35 cellular contexts compared by ENCODE assay signal in the genomic region with DNA sequence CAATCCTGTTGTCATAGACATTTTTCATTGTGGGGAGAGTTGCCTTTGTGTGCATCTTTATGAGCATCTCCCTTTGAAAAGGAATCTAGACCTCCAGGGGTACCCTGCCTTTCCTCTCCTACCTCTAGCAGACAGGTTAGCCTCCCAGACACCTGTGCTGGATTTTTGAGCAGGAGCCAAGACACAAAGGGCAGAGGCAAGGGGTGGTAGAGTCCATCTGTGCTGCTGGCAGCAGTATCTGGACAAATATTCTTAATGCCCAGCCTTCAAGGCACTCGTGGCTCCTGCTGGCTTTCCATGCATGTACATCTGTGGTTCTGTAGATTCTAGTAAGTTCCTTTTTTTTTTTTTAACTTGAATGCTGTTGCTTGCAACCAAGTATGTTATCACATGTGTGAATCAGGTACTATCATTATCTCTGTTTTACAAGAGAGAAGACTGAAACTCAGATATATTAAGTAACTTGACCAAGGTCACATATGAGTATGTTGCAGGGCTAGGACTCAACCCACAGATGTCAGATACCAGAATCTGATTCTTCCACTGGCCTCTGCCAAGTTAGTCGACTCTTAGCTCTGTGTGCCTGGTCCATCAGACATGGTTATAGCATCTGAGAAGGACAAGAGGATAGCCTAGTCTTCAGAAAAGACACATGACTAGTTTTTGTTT. TPM values are rescaled to one million over a fixed set of nuclear protein-coding genes. Genes with fewer than 3 reads are reported as not detected.
DNase-seq lines count a peak whose midpoint lies in the region; ATAC-seq, FAIRE-seq and TF ChIP-seq lines count a peak whose summit lies in the region.
"Had no signal": no experiment of that assay in that cellular context is flagged by ENCODE, and none has a peak within 500 bp of the region (broad histone marks: within the 10 kb centered on the region; RNA-seq: fewer than 3 reads in every experiment).

No MANE protein-coding gene starts in this region.

- FAIRE-seq in kidney (lab: Jason Lieb, UNC): no peak
- FAIRE-seq: GM19239 had no signal

- no peak for TF ChIP-seq EP300 in tibial nerve (IDR thresholded peaks at IDR 0.05)

- no peaks in the 10 kb centered on the region for H3K27me3 ChIP-seq in tibial nerve
- H3K27me3 ChIP-seq: BLaER1 treated with 17β-estradiol and CSF1 and Interleukin-3, amounts not matched to agents 10 nM and 100 nM; body of pancreas; gastroesophageal sphincter; hepatocyte; right atrium auricular region; SJCRH30; upper lobe of right lung had no signal

- no peak overlapping the region for H3K9ac ChIP-seq in kidney (ENCODE audit: low read length in 2 of 2)
- H3K9ac ChIP-seq: BLaER1 treated with 17β-estradiol and CSF1 and Interleukin-3, amounts not matched to agents 10 nM and 100 nM; GM23248; parathyroid adenoma had no signal

- H3K27ac ChIP-seq in tibial nerve: no peak overlapping the region
- H3K27ac ChIP-seq in kidney (ENCODE audit: low read depth in 2 of 2, low read length in 2 of 2): no peak overlapping the region
- H3K27ac ChIP-seq: BLaER1 treated with 17β-estradiol and CSF1 and Interleukin-3, amounts not matched to agents 10 nM and 100 nM; body of pancreas; dorsolateral prefrontal cortex; gastroesophageal sphincter; GM23248; hepatocyte; parathyroid adenoma; right atrium auricular region; SJCRH30; upper lobe of right lung had no signal

- intact Hi-C loops in kidney (cut with DNase I): loop anchor here (10.0 kb wide), 1 partner anchor 416 kb away; no protein-coding TSS in a partner anchor

- no peak overlapping the region for H3K4me3 ChIP-seq in tibial nerve
- no peak overlapping the region for H3K4me3 ChIP-seq in kidney (ENCODE audit: low read length in 2 of 2)
- H3K4me3 ChIP-seq: BLaER1 treated with 17β-estradiol and CSF1 and Interleukin-3, amounts not matched to agents 10 nM and 100 nM; body of pancreas; dorsolateral prefrontal cortex; gastroesophageal sphincter; GM23248; hepatocyte; right atrium auricular region; SJCRH30; upper lobe of right lung had no signal

- WGBS in tibial nerve, 2 donors: 51 to 64% methylated on average over 2 of the region's 2 CpGs

- H3K36me3 ChIP-seq in tibial nerve (no peaks in the 10 kb centered on the region), kidney (ENCODE audit: control insufficient read depth in 1 of 2, insufficient read depth in 2 of 2, low read length in 2 of 2) (no peaks in the 10 kb centered on the region)
- H3K36me3 ChIP-seq: BLaER1 treated with 17β-estradiol and CSF1 and Interleukin-3, amounts not matched to agents 10 nM and 100 nM; gastroesophageal sphincter; right atrium auricular region; SJCRH30; upper lobe of right lung had no signal

- H3K9me3 ChIP-seq in tibial nerve (no peaks in the 10 kb centered on the region), kidney (ENCODE audit: control insufficient read depth in 1 of 2, low read length in 2 of 2) (no peaks in the 10 kb centered on the region)
- H3K9me3 ChIP-seq: BLaER1 treated with 17β-estradiol and CSF1 and Interleukin-3, amounts not matched to agents 10 nM and 100 nM; body of pancreas; Caco-2; gastroesophageal sphincter; right atrium auricular region; upper lobe of right lung had no signal

- DNase-seq in cerebellar cortex (ENCODE audit: low spot score): peak; percentile 71
- DNase-seq in tibial nerve (ENCODE audit: low spot score in 2 of 2): no peak
- no peak for DNase-seq in activated gamma-delta T cell (lab: John Stamatoyannopoulos, UW)
- DNase-seq in kidney: no peak
- DNase-seq in ecto neural progenitor cell (ENCODE audit: low spot score): no peak
- DNase-seq: activated B cell treated with CpG ODN at 0.5 μM for 24 hours; activated CD4-positive, alpha-beta T cell treated with anti-CD3 and anti-CD28 coated beads, Interleukin-2, amount 50 U/mL, for 1 hour; activated naive CD4-positive, alpha-beta T cell treated with Interleukin-2 at 50 U/mL for 16 hours; activated T-cell treated with anti-CD3 and anti-CD28 coated beads, Interleukin-2, amount 50 U/mL, for 72 hours; body of pancreas; Caco-2; DMS79 treated with DMSO at 0.1 percent for 48 hours; GM23248; left colon; NCI-H1417; NCI-H510A; SJCRH30; stimulated activated CD4-positive, alpha-beta T cell treated with anti-CD3 and anti-CD28 coated beads, Interleukin-2, amount 100 ng/mL, for 24 hours; T1000; upper lobe of right lung had no signal

- no peak for TF ChIP-seq POLR2A in tibial nerve (IDR thresholded peaks at IDR 0.05)

- no peaks in the 10 kb centered on the region for H3K4me1 ChIP-seq in tibial nerve
- no peaks in the 10 kb centered on the region for H3K4me1 ChIP-seq in kidney (ENCODE audit: control insufficient read depth in 1 of 2, insufficient read depth in 1 of 2, low read depth in 1 of 2, low read length in 2 of 2)
- H3K4me1 ChIP-seq: BLaER1 treated with 17β-estradiol and CSF1 and Interleukin-3, amounts not matched to agents 10 nM and 100 nM; body of pancreas; Caco-2; gastroesophageal sphincter; parathyroid adenoma; right atrium auricular region; SJCRH30; upper lobe of right lung had no signal

- TF ChIP-seq CTCF in tibial nerve (IDR thresholded peaks at IDR 0.05) (no peak), kidney (IDR thresholded peaks at IDR 0.05; ENCODE audit: borderline replicate concordance, extremely low read depth, insufficient read depth) (no peak)

- peak; percentile 50 for ATAC-seq in GM18520 (IDR thresholded peaks at IDR 0.05; ENCODE audit: unreplicated experiment)
- ATAC-seq in GM21390 (IDR thresholded peaks at IDR 0.05; ENCODE audit: unreplicated experiment): peak; percentile 54
- ATAC-seq in HG03565 (IDR thresholded peaks at IDR 0.05; ENCODE audit: unreplicated experiment): peak; percentile 82
- ATAC-seq: activated T-cell treated with anti-CD3 and anti-CD28 coated beads, Interleukin-2, amount 50 U/mL, for 72 hours; body of pancreas; gastroesophageal sphincter; left colon; upper lobe of right lung had no signal

RNA-seq across cellular contexts. Expression of gene GPR151, which starts 32.9 kb away (rescaled TPM):
- not detected for total RNA-seq in tibial nerve
- not detected for total RNA-seq in kidney
- not detected for polyA plus RNA-seq in kidney (ENCODE audit: insufficient read depth, low read depth, low replicate concordance)
- total RNA-seq: activated B cell treated with CpG ODN at 0.5 μM for 24 hours; activated T-cell treated with anti-CD3 and anti-CD28 coated beads, Interleukin-2, amount 50 U/mL, for 72 hours; body of pancreas; Caco-2; gastroesophageal sphincter; GM23248; HT-29; left colon; M059J; neural crest cell; right atrium auricular region; SJCRH30; upper lobe of right lung had no signal
- polyA plus RNA-seq: adipose tissue, AG04450, GM23248, hepatocyte had no signal
